Comparison of ENCODE assay signal across 1 cellular context in genomic region chr16:58628845-58629680, GRCh38.
TF ChIP-seq lines count a peak whose summit lies in the region.

No MANE protein-coding gene starts in this region.

TF ChIP-seq in K562, 482 proteins besides CTCF, POLR2A, EP300 and RAD21 (continued from another document):
- TF ChIP-seq ZNF717 (CRISPR knock-in tag; IDR thresholded peaks at IDR 0.05) (no peak), GTF2B (IDR thresholded peaks at IDR 0.05; ENCODE audit: extremely low read depth, insufficient read length) (no peak), AFF1 (IDR thresholded peaks at IDR 0.05; ENCODE audit: low read depth in 1 of 2, partially characterized antibody in 2 of 2) (no peak), PHF8 (IDR thresholded peaks at IDR 0.05; ENCODE audit: borderline replicate concordance, low read length) (0 out of 2 replicates have a peak, but pooled peaks have one; percentile 31), NFE2L1 (tag; IDR thresholded peaks at IDR 0.05; ENCODE audit: borderline replicate concordance, low read depth) (no peak), ZNF282 (CRISPR knock-in tag; IDR thresholded peaks at IDR 0.05) (no peak), LARP7 (IDR thresholded peaks at IDR 0.05) (peak; percentile 81; the same call in 1 of the 2 replicates), ZNF507 (tag; conservative IDR thresholded peaks at IDR 0.05) (no peak), ZNF41 (CRISPR knock-in tag; conservative IDR thresholded peaks at IDR 0.05) (no peak), MBD2 (IDR thresholded peaks at IDR 0.05; ENCODE audit: borderline replicate concordance, low read depth) (no peak)
